ENCODE assay signal across 22 cellular contexts in the genomic region with DNA sequence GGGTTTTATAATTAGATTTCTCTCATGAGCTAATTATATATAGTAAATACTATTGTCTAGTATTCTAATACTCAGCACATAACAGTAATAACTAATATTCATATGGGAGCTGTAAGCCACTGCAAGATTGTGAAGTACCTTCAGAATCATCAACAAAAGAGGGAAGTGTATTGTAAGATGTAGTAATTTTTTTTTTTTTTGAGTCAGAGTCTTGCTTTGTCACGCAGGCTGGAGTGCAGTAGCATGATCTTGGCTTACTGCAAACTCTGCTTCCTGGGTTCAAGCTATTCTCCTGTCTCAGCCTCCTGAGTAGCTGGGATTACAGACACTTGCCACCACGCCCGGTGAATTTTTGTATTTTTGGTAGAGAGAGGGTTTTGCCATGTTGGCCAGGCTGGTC. TPM values are rescaled to one million over a fixed set of nuclear protein-coding genes. Genes with fewer than 3 reads are reported as not detected.
DNase-seq lines count a peak whose midpoint lies in the region; ATAC-seq and TF ChIP-seq lines count a peak whose summit lies in the region.
"Had no signal": no experiment of that assay in that cellular context is flagged by ENCODE, and none has a peak within 500 bp of the region (broad histone marks: within the 10 kb centered on the region; RNA-seq: fewer than 3 reads in every experiment).

No MANE protein-coding gene starts in this region.

- intact Hi-C loops in activated B cell treated with CpG ODN at 0.5 μM for 24 hours (cut with micrococcal nuclease) (no loop called here), transverse colon (cut with DNase I; ENCODE audit: low total_unique reads) (no loop called here)

- CTCF ChIA-PET in activated B cell treated with CpG ODN at 0.5 μM for 24 hours (lab: Charles Lee): no interaction called here
- CTCF ChIA-PET in WTC11 (lab: Charles Lee): interaction anchor here (0.6 kb wide), 1 partner anchor 212 kb away, joined by 5 read pairs; no protein-coding TSS in a partner anchor

- 76 to 100% methylated on average over 3 of the region's 3 CpGs for WGBS in transverse colon (ENCODE audit: low coverage in 1 of 2), 2 donors

- H3K4me1 ChIP-seq in transverse colon (no peaks in the 10 kb centered on the region), Peyer's patch (no peaks in the 10 kb centered on the region)
- H3K4me1 ChIP-seq: A549, SJSA1 had no signal

- no peak for TF ChIP-seq POLR2A in transverse colon (IDR thresholded peaks at IDR 0.05)
- no peak for TF ChIP-seq POLR2A in Peyer's patch (IDR thresholded peaks at IDR 0.05)

- DNase-seq in HL-60 (ENCODE audit: low read depth in 1 of 2, low spot score in 1 of 2): peak; percentile 16 to 51
- DNase-seq in NOMO-1 treated with DMSO at 0.1 percent for 48 hours (lab: John Stamatoyannopoulos, UW; ENCODE audit: unreplicated experiment): peak; percentile 91
- no peak for DNase-seq in activated B cell treated with CpG ODN at 0.5 μM for 24 hours
- DNase-seq in neural crest cell (ENCODE audit: low read depth, low spot score): no peak
- DNase-seq in WTC11 (ENCODE audit: low spot score): no peak
- no peak for DNase-seq in NCI-H1092 (lab: John Stamatoyannopoulos, UW)
- no peak for DNase-seq in transverse colon
- no peak for DNase-seq in Peyer's patch
- DNase-seq: CD4-positive, CD25-positive, alpha-beta regulatory T cell; Karpas-422; NCI-H1105; NCI-H2081; NCI-H2171; NCI-H345; NCI-H524 treated with DMSO at 0.1 percent for 48 hours; NCI-H82 had no signal

- no peak overlapping the region for H3K4me3 ChIP-seq in HL-60 (replicated peaks; ENCODE audit: insufficient read depth, low read length)
- no peak overlapping the region for H3K4me3 ChIP-seq in transverse colon
- H3K4me3 ChIP-seq in Peyer's patch: no peak overlapping the region
- H3K4me3 ChIP-seq: A549, SJSA1 had no signal

- H3K36me3 ChIP-seq in transverse colon (no peaks in the 10 kb centered on the region), Peyer's patch (no peaks in the 10 kb centered on the region)
- H3K36me3 ChIP-seq: SJSA1 had no signal

- H3K27me3 ChIP-seq in HL-60 (ENCODE audit: insufficient read depth, poor library complexity, severe bottlenecking) (no peaks in the 10 kb centered on the region), transverse colon (no peaks in the 10 kb centered on the region), Peyer's patch (no peaks in the 10 kb centered on the region)
- H3K27me3 ChIP-seq: SJSA1 had no signal

- in situ Hi-C loops in transverse colon (cut with MboI; ENCODE audit: low pct_ligation_motif_present in 1 of 4, low pct_unique_long_range_greater_than_20kb in 1 of 4, low sequenced_read_pairs in 3 of 4): no loop called here

- no peak for TF ChIP-seq EP300 in transverse colon (IDR thresholded peaks at IDR 0.05; ENCODE audit: low read depth)

- H3K4me3 Mint-ChIP-seq in activated B cell treated with CpG ODN at 0.5 μM for 24 hours: no peak overlapping the region
- H3K4me3 Mint-ChIP-seq in neural crest cell: no peak overlapping the region
- no peak overlapping the region for H3K4me3 Mint-ChIP-seq in WTC11
- H3K4me3 Mint-ChIP-seq: B cell; CD4-positive, CD25-positive, alpha-beta regulatory T cell had no signal

- H3K9me3 Mint-ChIP-seq in activated B cell treated with CpG ODN at 0.5 μM for 24 hours (no peaks in the 10 kb centered on the region), neural crest cell (no peaks in the 10 kb centered on the region), WTC11 (no peaks in the 10 kb centered on the region)

- H3K27ac Mint-ChIP-seq in activated B cell treated with CpG ODN at 0.5 μM for 24 hours (no peak overlapping the region), neural crest cell (ENCODE audit: unreplicated experiment) (peak overlapping the region; percentile 53), WTC11 (no peak overlapping the region)
- H3K27ac Mint-ChIP-seq: B cell; CD4-positive, CD25-positive, alpha-beta regulatory T cell had no signal

- H3K9me3 ChIP-seq in transverse colon (no peaks in the 10 kb centered on the region), Peyer's patch (no peaks in the 10 kb centered on the region)
- H3K9me3 ChIP-seq: A549, SJSA1 had no signal

- H3K27ac ChIP-seq in HL-60 (replicated peaks): no peak overlapping the region
- no peak overlapping the region for H3K27ac ChIP-seq in transverse colon
- no peak overlapping the region for H3K27ac ChIP-seq in Peyer's patch
- H3K27ac ChIP-seq: A549, SJSA1 had no signal

- peaks cover 30% of the 10 kb centered on the region for H3K4me1 Mint-ChIP-seq in activated B cell treated with CpG ODN at 0.5 μM for 24 hours
- peaks cover 6% of the 10 kb centered on the region for H3K4me1 Mint-ChIP-seq in neural crest cell
- H3K4me1 Mint-ChIP-seq in WTC11: no peaks in the 10 kb centered on the region
- H3K4me1 Mint-ChIP-seq: CD4-positive, CD25-positive, alpha-beta regulatory T cell had no signal

- H3K36me3 Mint-ChIP-seq in activated B cell treated with CpG ODN at 0.5 μM for 24 hours (ENCODE audit: low read depth): no peaks in the 10 kb centered on the region
- H3K36me3 Mint-ChIP-seq in neural crest cell (ENCODE audit: low read depth): no peaks in the 10 kb centered on the region
- no peaks in the 10 kb centered on the region for H3K36me3 Mint-ChIP-seq in WTC11
- H3K36me3 Mint-ChIP-seq: CD4-positive, CD25-positive, alpha-beta regulatory T cell had no signal

- TF ChIP-seq CTCF in HL-60 (IDR thresholded peaks at IDR 0.05; ENCODE audit: insufficient read depth, low read length): no peak
- TF ChIP-seq CTCF in activated B cell treated with CpG ODN at 0.5 μM for 24 hours (IDR thresholded peaks at IDR 0.05): no peak
- TF ChIP-seq CTCF in neural crest cell (conservative IDR thresholded peaks at IDR 0.05): no peak
- no peak for TF ChIP-seq CTCF in WTC11 (IDR thresholded peaks at IDR 0.05)
- TF ChIP-seq CTCF in transverse colon (IDR thresholded peaks at IDR 0.05): no peak
- TF ChIP-seq CTCF in Peyer's patch (IDR thresholded peaks at IDR 0.05): no peak

- ATAC-seq in activated B cell treated with CpG ODN at 0.5 μM for 24 hours (ENCODE audit: low read depth) (peak; percentile 37), WTC11 (no peak)
- ATAC-seq: A549, Panc1 had no signal

- no peaks in the 10 kb centered on the region for H3K27me3 Mint-ChIP-seq in activated B cell treated with CpG ODN at 0.5 μM for 24 hours
- no peaks in the 10 kb centered on the region for H3K27me3 Mint-ChIP-seq in neural crest cell (ENCODE audit: low read depth)
- no peaks in the 10 kb centered on the region; the same call in 1 of the 2 replicates for H3K27me3 Mint-ChIP-seq in WTC11 (ENCODE audit: low read depth)

- POLR2A ChIA-PET in activated B cell treated with CpG ODN at 0.5 μM for 24 hours (lab: Charles Lee) (no interaction called here), WTC11 (lab: Charles Lee) (no interaction called here)

TF ChIP-seq in WTC11, 78 proteins besides CTCF, POLR2A, EP300 and RAD21 (continues in another document):
- TF ChIP-seq SP1 (CRISPR knock-in tag; conservative IDR thresholded peaks at IDR 0.05) (no peak), ZNF263 (CRISPR knock-in tag; IDR thresholded peaks at IDR 0.05; ENCODE audit: low read depth) (no peak), ZNF317 (CRISPR knock-in tag; IDR thresholded peaks at IDR 0.05; ENCODE audit: borderline replicate concordance, low read depth) (no peak), ZNF671 (CRISPR knock-in tag; IDR thresholded peaks at IDR 0.05) (no peak), EMX1 (CRISPR knock-in tag; IDR thresholded peaks at IDR 0.05) (no peak), ZBTB21 (CRISPR knock-in tag; IDR thresholded peaks at IDR 0.05; ENCODE audit: borderline replicate concordance) (no peak), CREM (CRISPR knock-in tag; IDR thresholded peaks at IDR 0.05) (no peak), ELF4 (CRISPR knock-in tag; IDR thresholded peaks at IDR 0.05; ENCODE audit: low read depth) (no peak), CREB1 (CRISPR knock-in tag; IDR thresholded peaks at IDR 0.05) (no peak), PRRX2 (CRISPR knock-in tag; IDR thresholded peaks at IDR 0.05) (no peak)
- TF ChIP-seq, protein P1, sequence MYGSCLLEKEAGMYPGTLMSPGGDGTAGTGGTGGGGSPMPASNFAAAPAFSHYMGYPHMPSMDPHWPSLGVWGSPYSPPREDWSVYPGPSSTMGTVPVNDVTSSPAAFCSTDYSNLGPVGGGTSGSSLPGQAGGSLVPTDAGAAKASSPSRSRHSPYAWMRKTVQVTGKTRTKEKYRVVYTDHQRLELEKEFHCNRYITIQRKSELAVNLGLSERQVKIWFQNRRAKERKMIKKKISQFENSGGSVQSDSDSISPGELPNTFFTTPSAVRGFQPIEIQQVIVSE (CRISPR knock-in tag; IDR thresholded peaks at IDR 0.05; ENCODE audit: borderline replicate concordance): no peak
- TF ChIP-seq, protein P2, sequence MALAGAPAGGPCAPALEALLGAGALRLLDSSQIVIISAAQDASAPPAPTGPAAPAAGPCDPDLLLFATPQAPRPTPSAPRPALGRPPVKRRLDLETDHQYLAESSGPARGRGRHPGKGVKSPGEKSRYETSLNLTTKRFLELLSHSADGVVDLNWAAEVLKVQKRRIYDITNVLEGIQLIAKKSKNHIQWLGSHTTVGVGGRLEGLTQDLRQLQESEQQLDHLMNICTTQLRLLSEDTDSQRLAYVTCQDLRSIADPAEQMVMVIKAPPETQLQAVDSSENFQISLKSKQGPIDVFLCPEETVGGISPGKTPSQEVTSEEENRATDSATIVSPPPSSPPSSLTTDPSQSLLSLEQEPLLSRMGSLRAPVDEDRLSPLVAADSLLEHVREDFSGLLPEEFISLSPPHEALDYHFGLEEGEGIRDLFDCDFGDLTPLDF (CRISPR knock-in tag; IDR thresholded peaks at IDR 0.05): no peak
- TF ChIP-seq, protein P3, sequence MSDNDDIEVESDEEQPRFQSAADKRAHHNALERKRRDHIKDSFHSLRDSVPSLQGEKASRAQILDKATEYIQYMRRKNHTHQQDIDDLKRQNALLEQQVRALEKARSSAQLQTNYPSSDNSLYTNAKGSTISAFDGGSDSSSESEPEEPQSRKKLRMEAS (CRISPR knock-in tag; IDR thresholded peaks at IDR 0.05): no peak

RNA-seq across cellular contexts. Expression of a gene that starts 3.1 kb away (rescaled TPM):
- total RNA-seq in activated B cell treated with CpG ODN at 0.5 μM for 24 hours (not detected in 2 replicates), neural crest cell (not detected in 2 replicates), WTC11 (2021) (not detected in 3 replicates), transverse colon (not detected), Peyer's patch (not detected)
- total RNA-seq: B cell; CD4-positive, CD25-positive, alpha-beta regulatory T cell; H4; M059J; SJSA1 had no signal

RNA-seq across cellular contexts. Expression of a gene that starts 27.4 kb away (rescaled TPM):
- total RNA-seq in activated B cell treated with CpG ODN at 0.5 μM for 24 hours (19.8 and 21.3 TPM in 2 replicates), neural crest cell (35.0 and 37.0 TPM in 2 replicates), WTC11 (2021) (16.7 to 18.5 TPM (median 17.9 TPM) in 3 replicates), transverse colon (10 to 100 TPM in 3 of 4 donors, 1 to 10 TPM in 1; 7.5 to 62.7 (median 25.9) TPM), Peyer's patch (10 to 100 TPM; 15.7 to 24.4 (median 18.9) TPM)

Comparison
In these comparisons a context has a peak if more than half of its experiments do, and no peak if none do; other contexts are left out.
1. DNase-seq: peak in HL-60 (2 of 2) and NOMO-1 treated with DMSO at 0.1 percent for 48 hours (single experiment); none in activated B cell treated with CpG ODN at 0.5 μM for 24 hours (single experiment), neural crest cell (single experiment), WTC11 (single experiment), NCI-H1092 (single experiment), transverse colon (single experiment) and Peyer's patch (0 of 3).